ENCODE assay signal across 19 cellular contexts in the genomic region with DNA sequence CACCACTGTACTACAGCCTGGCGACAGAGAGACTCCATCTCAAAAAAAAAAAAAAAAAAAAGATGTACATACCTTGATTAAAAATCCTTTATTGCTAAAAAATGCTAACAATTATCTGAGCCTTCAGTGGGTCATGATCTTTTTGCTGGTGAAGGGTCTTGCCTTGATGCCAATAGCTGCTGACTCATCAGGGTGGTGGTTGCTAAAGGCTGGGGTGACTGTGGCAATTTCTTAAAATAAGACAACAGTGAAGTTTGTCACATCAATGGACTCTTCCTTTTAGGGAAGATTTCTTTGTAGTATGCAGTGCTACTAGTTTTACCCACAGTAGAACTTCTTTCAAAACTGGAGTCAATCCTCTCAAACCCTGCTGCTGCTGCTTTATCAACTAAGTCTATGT.
"Had no signal": no experiment of that assay in that cellular context is flagged by ENCODE, and none has a peak within 500 bp of the region (broad histone marks: within the 10 kb centered on the region; RNA-seq: fewer than 3 reads in every experiment).

No MANE protein-coding gene starts in this region.

- H3K4me2 ChIP-seq: smooth muscle cell had no signal

- H3K9me3 ChIP-seq: lower lobe of right lung, suprapubic skin, thyroid gland had no signal

- H3K27ac ChIP-seq: heart left ventricle, left ventricle myocardium inferior, lower lobe of right lung, ovary, right atrium auricular region, suprapubic skin, thyroid gland had no signal

- H3K36me3 ChIP-seq: heart left ventricle, left ventricle myocardium inferior, lower lobe of right lung, ovary, right atrium auricular region, suprapubic skin, thyroid gland had no signal

- ATAC-seq: esophagus mucosa; heart left ventricle; lower lobe of right lung; natural killer cell; stimulated activated naive CD8-positive, alpha-beta T cell treated with anti-CD3 and anti-CD28 coated beads, Interleukin-15, Interleukin-2, amounts not matched to agents 100 U/mL and 50 U/mL, for 24 hours had no signal

- FAIRE-seq: endometrium, frontal cortex, urothelium cell line had no signal

- H3K4me1 ChIP-seq: left ventricle myocardium inferior, lower lobe of right lung, right atrium auricular region, suprapubic skin, thyroid gland had no signal

- DNase-seq: effector memory CD4-positive, alpha-beta T cell; heart left ventricle; hippocampal formation; kidney glomerular epithelial cell; left ventricle myocardium inferior; lower lobe of right lung; natural killer cell; nucleus accumbens; ovary; stimulated activated CD4-positive, alpha-beta T cell treated with anti-CD3 and anti-CD28 coated beads, Interleukin-2, amount 100 ng/mL, for 48 hours; stimulated activated naive CD8-positive, alpha-beta T cell treated with anti-CD3 and anti-CD28 coated beads, Interleukin-15, Interleukin-2, amounts not matched to agents 100 U/mL and 50 U/mL, for 24 hours; thyroid gland had no signal

- H3K27me3 ChIP-seq: ovary, right atrium auricular region, suprapubic skin, thyroid gland had no signal

- H3K4me3 ChIP-seq: heart left ventricle, left ventricle myocardium inferior, lower lobe of right lung, ovary, right atrium auricular region, smooth muscle cell, suprapubic skin, thyroid gland had no signal
